ENCODE assay signal across 1 cellular context in the genomic region with DNA sequence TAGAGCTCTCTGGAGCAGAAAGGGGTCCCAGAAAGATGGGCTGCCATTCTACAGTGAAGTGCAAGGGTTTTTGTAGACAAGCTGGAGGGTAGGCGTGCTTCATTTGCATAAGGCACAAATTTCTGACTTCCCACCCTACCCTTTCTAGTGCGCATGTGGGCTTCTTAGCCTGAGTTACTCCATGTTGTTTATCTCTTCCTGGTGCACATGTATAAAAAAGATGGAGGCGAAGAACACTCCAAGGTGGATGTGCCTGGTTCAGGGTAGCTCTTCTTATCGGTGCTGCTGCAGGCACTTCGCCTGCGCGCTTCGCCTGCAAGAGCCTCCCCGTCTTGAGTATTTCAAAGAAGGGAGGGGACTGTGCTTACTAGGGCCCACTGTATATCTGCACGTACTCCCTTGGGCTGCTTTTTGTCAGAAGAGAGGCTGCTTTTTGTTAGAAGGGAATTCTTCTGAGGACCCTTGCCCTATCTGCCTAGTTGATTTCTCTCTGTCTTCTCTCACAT.
TF ChIP-seq lines count a peak whose summit lies in the region.

No MANE protein-coding gene starts in this region.

TF ChIP-seq in K562, 482 proteins besides CTCF, POLR2A, EP300 and RAD21 (continued from another document and continues in another):
- TF ChIP-seq, protein P1, sequence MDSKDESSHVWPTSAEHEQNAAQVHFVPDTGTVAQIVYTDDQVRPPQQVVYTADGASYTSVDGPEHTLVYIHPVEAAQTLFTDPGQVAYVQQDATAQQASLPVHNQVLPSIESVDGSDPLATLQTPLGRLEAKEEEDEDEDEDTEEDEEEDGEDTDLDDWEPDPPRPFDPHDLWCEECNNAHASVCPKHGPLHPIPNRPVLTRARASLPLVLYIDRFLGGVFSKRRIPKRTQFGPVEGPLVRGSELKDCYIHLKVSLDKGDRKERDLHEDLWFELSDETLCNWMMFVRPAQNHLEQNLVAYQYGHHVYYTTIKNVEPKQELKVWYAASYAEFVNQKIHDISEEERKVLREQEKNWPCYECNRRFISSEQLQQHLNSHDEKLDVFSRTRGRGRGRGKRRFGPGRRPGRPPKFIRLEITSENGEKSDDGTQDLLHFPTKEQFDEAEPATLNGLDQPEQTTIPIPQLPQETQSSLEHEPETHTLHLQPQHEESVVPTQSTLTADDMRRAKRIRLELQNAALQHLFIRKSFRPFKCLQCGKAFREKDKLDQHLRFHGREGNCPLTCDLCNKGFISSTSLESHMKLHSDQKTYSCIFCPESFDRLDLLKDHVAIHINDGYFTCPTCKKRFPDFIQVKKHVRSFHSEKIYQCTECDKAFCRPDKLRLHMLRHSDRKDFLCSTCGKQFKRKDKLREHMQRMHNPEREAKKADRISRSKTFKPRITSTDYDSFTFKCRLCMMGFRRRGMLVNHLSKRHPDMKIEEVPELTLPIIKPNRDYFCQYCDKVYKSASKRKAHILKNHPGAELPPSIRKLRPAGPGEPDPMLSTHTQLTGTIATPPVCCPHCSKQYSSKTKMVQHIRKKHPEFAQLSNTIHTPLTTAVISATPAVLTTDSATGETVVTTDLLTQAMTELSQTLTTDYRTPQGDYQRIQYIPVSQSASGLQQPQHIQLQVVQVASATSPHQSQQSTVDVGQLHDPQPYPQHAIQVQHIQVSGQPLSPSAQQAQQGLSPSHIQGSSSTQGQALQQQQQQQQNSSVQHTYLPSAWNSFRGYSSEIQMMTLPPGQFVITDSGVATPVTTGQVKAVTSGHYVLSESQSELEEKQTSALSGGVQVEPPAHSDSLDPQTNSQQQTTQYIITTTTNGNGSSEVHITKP (IDR thresholded peaks at IDR 0.05; ENCODE audit: partially characterized antibody) = no peak
- no peak for TF ChIP-seq BDP1 (IDR thresholded peaks at IDR 0.05; ENCODE audit: insufficient read depth, insufficient read length)
- TF ChIP-seq, protein P2, sequence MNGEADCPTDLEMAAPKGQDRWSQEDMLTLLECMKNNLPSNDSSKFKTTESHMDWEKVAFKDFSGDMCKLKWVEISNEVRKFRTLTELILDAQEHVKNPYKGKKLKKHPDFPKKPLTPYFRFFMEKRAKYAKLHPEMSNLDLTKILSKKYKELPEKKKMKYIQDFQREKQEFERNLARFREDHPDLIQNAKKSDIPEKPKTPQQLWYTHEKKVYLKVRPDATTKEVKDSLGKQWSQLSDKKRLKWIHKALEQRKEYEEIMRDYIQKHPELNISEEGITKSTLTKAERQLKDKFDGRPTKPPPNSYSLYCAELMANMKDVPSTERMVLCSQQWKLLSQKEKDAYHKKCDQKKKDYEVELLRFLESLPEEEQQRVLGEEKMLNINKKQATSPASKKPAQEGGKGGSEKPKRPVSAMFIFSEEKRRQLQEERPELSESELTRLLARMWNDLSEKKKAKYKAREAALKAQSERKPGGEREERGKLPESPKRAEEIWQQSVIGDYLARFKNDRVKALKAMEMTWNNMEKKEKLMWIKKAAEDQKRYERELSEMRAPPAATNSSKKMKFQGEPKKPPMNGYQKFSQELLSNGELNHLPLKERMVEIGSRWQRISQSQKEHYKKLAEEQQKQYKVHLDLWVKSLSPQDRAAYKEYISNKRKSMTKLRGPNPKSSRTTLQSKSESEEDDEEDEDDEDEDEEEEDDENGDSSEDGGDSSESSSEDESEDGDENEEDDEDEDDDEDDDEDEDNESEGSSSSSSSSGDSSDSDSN (IDR thresholded peaks at IDR 0.05; ENCODE audit: borderline replicate concordance in 1 of 2, low read depth in 2 of 2, low read length in 2 of 2) = peak in 1 of 2 experiments; percentile 81; a peak in 2 of 4 replicates
- TF ChIP-seq SOX6 (IDR thresholded peaks at IDR 0.05) = no peak
- peak; percentile 98 for TF ChIP-seq NUFIP1 (IDR thresholded peaks at IDR 0.05; ENCODE audit: partially characterized antibody)
- peak; percentile 46; the same call in 1 of the 2 replicates for TF ChIP-seq NCOR1 (IDR thresholded peaks at IDR 0.05)
- peak; percentile 92 for TF ChIP-seq ZNF134 (CRISPR knock-in tag; conservative IDR thresholded peaks at IDR 0.05)
- TF ChIP-seq ZNF316 (IDR thresholded peaks at IDR 0.05) = no peak
- TF ChIP-seq ELF2 (CRISPR knock-in tag; IDR thresholded peaks at IDR 0.05) = peak; percentile 88
- peak in 1 of 2 experiments; percentile 65; a peak in 3 of 4 replicates for TF ChIP-seq TRIM24 (IDR thresholded peaks at IDR 0.05)
- no peak for TF ChIP-seq ZZZ3 (IDR thresholded peaks at IDR 0.05)
- peak; percentile 92 for TF ChIP-seq ZNF75A (CRISPR knock-in tag; IDR thresholded peaks at IDR 0.05)
- no peak for TF ChIP-seq MCM3 (IDR thresholded peaks at IDR 0.05)
- peak; percentile 99 for TF ChIP-seq HIVEP1 (CRISPR knock-in tag; IDR thresholded peaks at IDR 0.05)
- TF ChIP-seq CAMTA2 (CRISPR knock-in tag; conservative IDR thresholded peaks at IDR 0.05) = peak; percentile 99
- TF ChIP-seq JUN (IDR thresholded peaks at IDR 0.05; ENCODE audit: borderline replicate concordance, low read depth, low read length) = no peak
- no peak for TF ChIP-seq JUN (CRISPR knock-in tag; IDR thresholded peaks at IDR 0.05; ENCODE audit: borderline replicate concordance)
- peak; percentile 97 for TF ChIP-seq RFX7 (CRISPR knock-in tag; IDR thresholded peaks at IDR 0.05)
- TF ChIP-seq SMARCA4 (IDR thresholded peaks at IDR 0.05) = no peak; the same call in 1 of the 2 replicates
- TF ChIP-seq, protein P3, sequence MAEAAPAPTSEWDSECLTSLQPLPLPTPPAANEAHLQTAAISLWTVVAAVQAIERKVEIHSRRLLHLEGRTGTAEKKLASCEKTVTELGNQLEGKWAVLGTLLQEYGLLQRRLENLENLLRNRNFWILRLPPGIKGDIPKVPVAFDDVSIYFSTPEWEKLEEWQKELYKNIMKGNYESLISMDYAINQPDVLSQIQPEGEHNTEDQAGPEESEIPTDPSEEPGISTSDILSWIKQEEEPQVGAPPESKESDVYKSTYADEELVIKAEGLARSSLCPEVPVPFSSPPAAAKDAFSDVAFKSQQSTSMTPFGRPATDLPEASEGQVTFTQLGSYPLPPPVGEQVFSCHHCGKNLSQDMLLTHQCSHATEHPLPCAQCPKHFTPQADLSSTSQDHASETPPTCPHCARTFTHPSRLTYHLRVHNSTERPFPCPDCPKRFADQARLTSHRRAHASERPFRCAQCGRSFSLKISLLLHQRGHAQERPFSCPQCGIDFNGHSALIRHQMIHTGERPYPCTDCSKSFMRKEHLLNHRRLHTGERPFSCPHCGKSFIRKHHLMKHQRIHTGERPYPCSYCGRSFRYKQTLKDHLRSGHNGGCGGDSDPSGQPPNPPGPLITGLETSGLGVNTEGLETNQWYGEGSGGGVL (CRISPR knock-in tag; IDR thresholded peaks at IDR 0.05) = peak; percentile 99
- no peak for TF ChIP-seq POLR2G (IDR thresholded peaks at IDR 0.05; ENCODE audit: low read depth, low read length)
- no peak for TF ChIP-seq RBM22 (IDR thresholded peaks at IDR 0.05; ENCODE audit: low read depth, low read length, poor library complexity, severe bottlenecking)
- TF ChIP-seq, protein P4, sequence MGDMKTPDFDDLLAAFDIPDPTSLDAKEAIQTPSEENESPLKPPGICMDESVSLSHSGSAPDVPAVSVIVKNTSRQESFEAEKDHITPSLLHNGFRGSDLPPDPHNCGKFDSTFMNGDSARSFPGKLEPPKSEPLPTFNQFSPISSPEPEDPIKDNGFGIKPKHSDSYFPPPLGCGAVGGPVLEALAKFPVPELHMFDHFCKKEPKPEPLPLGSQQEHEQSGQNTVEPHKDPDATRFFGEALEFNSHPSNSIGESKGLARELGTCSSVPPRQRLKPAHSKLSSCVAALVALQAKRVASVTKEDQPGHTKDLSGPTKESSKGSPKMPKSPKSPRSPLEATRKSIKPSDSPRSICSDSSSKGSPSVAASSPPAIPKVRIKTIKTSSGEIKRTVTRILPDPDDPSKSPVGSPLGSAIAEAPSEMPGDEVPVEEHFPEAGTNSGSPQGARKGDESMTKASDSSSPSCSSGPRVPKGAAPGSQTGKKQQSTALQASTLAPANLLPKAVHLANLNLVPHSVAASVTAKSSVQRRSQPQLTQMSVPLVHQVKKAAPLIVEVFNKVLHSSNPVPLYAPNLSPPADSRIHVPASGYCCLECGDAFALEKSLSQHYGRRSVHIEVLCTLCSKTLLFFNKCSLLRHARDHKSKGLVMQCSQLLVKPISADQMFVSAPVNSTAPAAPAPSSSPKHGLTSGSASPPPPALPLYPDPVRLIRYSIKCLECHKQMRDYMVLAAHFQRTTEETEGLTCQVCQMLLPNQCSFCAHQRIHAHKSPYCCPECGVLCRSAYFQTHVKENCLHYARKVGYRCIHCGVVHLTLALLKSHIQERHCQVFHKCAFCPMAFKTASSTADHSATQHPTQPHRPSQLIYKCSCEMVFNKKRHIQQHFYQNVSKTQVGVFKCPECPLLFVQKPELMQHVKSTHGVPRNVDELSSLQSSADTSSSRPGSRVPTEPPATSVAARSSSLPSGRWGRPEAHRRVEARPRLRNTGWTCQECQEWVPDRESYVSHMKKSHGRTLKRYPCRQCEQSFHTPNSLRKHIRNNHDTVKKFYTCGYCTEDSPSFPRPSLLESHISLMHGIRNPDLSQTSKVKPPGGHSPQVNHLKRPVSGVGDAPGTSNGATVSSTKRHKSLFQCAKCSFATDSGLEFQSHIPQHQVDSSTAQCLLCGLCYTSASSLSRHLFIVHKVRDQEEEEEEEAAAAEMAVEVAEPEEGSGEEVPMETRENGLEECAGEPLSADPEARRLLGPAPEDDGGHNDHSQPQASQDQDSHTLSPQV (IDR thresholded peaks at IDR 0.05) = peak; percentile 100
- TF ChIP-seq C11orf30 (IDR thresholded peaks at IDR 0.05; ENCODE audit: low read depth) = no peak
- TF ChIP-seq, protein P5, sequence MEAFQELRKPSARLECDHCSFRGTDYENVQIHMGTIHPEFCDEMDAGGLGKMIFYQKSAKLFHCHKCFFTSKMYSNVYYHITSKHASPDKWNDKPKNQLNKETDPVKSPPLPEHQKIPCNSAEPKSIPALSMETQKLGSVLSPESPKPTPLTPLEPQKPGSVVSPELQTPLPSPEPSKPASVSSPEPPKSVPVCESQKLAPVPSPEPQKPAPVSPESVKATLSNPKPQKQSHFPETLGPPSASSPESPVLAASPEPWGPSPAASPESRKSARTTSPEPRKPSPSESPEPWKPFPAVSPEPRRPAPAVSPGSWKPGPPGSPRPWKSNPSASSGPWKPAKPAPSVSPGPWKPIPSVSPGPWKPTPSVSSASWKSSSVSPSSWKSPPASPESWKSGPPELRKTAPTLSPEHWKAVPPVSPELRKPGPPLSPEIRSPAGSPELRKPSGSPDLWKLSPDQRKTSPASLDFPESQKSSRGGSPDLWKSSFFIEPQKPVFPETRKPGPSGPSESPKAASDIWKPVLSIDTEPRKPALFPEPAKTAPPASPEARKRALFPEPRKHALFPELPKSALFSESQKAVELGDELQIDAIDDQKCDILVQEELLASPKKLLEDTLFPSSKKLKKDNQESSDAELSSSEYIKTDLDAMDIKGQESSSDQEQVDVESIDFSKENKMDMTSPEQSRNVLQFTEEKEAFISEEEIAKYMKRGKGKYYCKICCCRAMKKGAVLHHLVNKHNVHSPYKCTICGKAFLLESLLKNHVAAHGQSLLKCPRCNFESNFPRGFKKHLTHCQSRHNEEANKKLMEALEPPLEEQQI (IDR thresholded peaks at IDR 0.05) = 0 out of 2 replicates have a peak, but pooled peaks have one; percentile 24
- peak; percentile 86 for TF ChIP-seq ZNF324 (CRISPR knock-in tag; IDR thresholded peaks at IDR 0.05)
- peak; percentile 95 for TF ChIP-seq ZNF696 (CRISPR knock-in tag; conservative IDR thresholded peaks at IDR 0.05)
- TF ChIP-seq, protein P6, sequence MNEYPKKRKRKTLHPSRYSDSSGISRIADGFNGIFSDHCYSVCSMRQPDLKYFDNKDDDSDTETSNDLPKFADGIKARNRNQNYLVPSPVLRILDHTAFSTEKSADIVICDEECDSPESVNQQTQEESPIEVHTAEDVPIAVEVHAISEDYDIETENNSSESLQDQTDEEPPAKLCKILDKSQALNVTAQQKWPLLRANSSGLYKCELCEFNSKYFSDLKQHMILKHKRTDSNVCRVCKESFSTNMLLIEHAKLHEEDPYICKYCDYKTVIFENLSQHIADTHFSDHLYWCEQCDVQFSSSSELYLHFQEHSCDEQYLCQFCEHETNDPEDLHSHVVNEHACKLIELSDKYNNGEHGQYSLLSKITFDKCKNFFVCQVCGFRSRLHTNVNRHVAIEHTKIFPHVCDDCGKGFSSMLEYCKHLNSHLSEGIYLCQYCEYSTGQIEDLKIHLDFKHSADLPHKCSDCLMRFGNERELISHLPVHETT (CRISPR knock-in tag; conservative IDR thresholded peaks at IDR 0.05 in 1 of 2, IDR thresholded peaks at IDR 0.05 in 1 of 2) = peak in 1 of 2 experiments; percentile 99; a peak in 2 of 4 replicates
- no peak for TF ChIP-seq BRD9 (IDR thresholded peaks at IDR 0.05; ENCODE audit: low read depth, partially characterized antibody)
- no peak for TF ChIP-seq ESRRA (IDR thresholded peaks at IDR 0.05; ENCODE audit: borderline replicate concordance, low read depth)
- TF ChIP-seq YY1 (IDR thresholded peaks at IDR 0.05; ENCODE audit: borderline replicate concordance in 1 of 3, control insufficient read depth in 1 of 3, extremely low read depth in 1 of 3, insufficient read depth in 3 of 3, insufficient read length in 1 of 3, insufficient replicate concordance in 2 of 3, low read depth in 1 of 3, low read length in 2 of 3) = peak; percentile 22 to 86 (median 49)
- TF ChIP-seq BRF1 (IDR thresholded peaks at IDR 0.05; ENCODE audit: borderline replicate concordance, extremely low read depth, insufficient read length) = no peak
- no peak for TF ChIP-seq HLTF (IDR thresholded peaks at IDR 0.05)
- no peak for TF ChIP-seq RBM14 (IDR thresholded peaks at IDR 0.05; ENCODE audit: borderline replicate concordance, insufficient read depth, low read depth, low read length)
- TF ChIP-seq SUPT5H (IDR thresholded peaks at IDR 0.05) = no peak
- peak; percentile 82; the same call in 1 of the 2 replicates for TF ChIP-seq NFRKB (IDR thresholded peaks at IDR 0.05; ENCODE audit: low read depth)
- TF ChIP-seq NR2C2 (CRISPR knock-in tag; IDR thresholded peaks at IDR 0.05) = no peak
- peak; percentile 73; the same call in 1 of the 2 replicates for TF ChIP-seq NR2C2 (tag; IDR thresholded peaks at IDR 0.05)
- TF ChIP-seq HSF4 (CRISPR knock-in tag; IDR thresholded peaks at IDR 0.05; ENCODE audit: borderline replicate concordance) = peak; percentile 100
- TF ChIP-seq, protein P7, sequence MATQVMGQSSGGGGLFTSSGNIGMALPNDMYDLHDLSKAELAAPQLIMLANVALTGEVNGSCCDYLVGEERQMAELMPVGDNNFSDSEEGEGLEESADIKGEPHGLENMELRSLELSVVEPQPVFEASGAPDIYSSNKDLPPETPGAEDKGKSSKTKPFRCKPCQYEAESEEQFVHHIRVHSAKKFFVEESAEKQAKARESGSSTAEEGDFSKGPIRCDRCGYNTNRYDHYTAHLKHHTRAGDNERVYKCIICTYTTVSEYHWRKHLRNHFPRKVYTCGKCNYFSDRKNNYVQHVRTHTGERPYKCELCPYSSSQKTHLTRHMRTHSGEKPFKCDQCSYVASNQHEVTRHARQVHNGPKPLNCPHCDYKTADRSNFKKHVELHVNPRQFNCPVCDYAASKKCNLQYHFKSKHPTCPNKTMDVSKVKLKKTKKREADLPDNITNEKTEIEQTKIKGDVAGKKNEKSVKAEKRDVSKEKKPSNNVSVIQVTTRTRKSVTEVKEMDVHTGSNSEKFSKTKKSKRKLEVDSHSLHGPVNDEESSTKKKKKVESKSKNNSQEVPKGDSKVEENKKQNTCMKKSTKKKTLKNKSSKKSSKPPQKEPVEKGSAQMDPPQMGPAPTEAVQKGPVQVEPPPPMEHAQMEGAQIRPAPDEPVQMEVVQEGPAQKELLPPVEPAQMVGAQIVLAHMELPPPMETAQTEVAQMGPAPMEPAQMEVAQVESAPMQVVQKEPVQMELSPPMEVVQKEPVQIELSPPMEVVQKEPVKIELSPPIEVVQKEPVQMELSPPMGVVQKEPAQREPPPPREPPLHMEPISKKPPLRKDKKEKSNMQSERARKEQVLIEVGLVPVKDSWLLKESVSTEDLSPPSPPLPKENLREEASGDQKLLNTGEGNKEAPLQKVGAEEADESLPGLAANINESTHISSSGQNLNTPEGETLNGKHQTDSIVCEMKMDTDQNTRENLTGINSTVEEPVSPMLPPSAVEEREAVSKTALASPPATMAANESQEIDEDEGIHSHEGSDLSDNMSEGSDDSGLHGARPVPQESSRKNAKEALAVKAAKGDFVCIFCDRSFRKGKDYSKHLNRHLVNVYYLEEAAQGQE (CRISPR knock-in tag; IDR thresholded peaks at IDR 0.05; ENCODE audit: low read depth) = peak; percentile 90
- TF ChIP-seq EGR1 (conservative IDR thresholded peaks at IDR 0.05) = no peak
